Comparison of ENCODE assay signal across 23 cellular contexts in genomic region chr9:7342721-7343120, GRCh38.
DNase-seq lines count a peak whose midpoint lies in the region; ATAC-seq, FAIRE-seq and TF ChIP-seq lines count a peak whose summit lies in the region.
"Had no signal": no experiment of that assay in that cellular context is flagged by ENCODE, and none has a peak within 500 bp of the region (broad histone marks: within the 10 kb centered on the region; RNA-seq: fewer than 3 reads in every experiment).

No MANE protein-coding gene starts in this region.

- H4K20me1 ChIP-seq in GM12878 (ENCODE audit: control insufficient read depth, insufficient read depth) = no peaks in the 10 kb centered on the region

- H3K9ac ChIP-seq in GM12878 (ENCODE audit: control insufficient read depth, insufficient read depth, low read length) = no peak overlapping the region
- H3K9ac ChIP-seq: KMS-11 had no signal

- POLR2A ChIA-PET in GM12878 (lab: Charles Lee) = interaction anchor here (1.1 kb wide), 1 partner anchor 43 kb away, joined by 3 read pairs; no protein-coding TSS in a partner anchor

- no peak for TF ChIP-seq EP300 in GM12878 (IDR thresholded peaks at IDR 0.05; ENCODE audit: borderline replicate concordance in 1 of 2, control insufficient read depth in 1 of 2, low read depth in 2 of 2, low read length in 2 of 2)

- no peak for TF ChIP-seq CTCF in GM12878 (IDR thresholded peaks at IDR 0.05 in 2 of 3, conservative IDR thresholded peaks at IDR 0.05 in 1 of 3; ENCODE audit: control insufficient read depth in 2 of 3, extremely low read depth in 1 of 3, insufficient read depth in 1 of 3, low read depth in 3 of 3, low read length in 3 of 3)

- TF ChIP-seq POLR2A in GM12878 (IDR thresholded peaks at IDR 0.05; ENCODE audit: low read depth, low read length) = no peak

- peak; percentile 5 for ATAC-seq in GM19397 (IDR thresholded peaks at IDR 0.05; ENCODE audit: unreplicated experiment)
- peak; percentile 33 for ATAC-seq in HG03064 (IDR thresholded peaks at IDR 0.05; ENCODE audit: low read depth, unreplicated experiment)
- peak; percentile 34 for ATAC-seq in GM12878
- ATAC-seq in GM18873 (IDR thresholded peaks at IDR 0.05; ENCODE audit: low FRiP score, unreplicated experiment) = no peak
- ATAC-seq in stimulated activated naive CD8-positive, alpha-beta T cell treated with anti-CD3 and anti-CD28 coated beads, Interleukin-15, Interleukin-2, amounts not matched to agents 100 U/mL and 50 U/mL, for 24 hours = no peak
- ATAC-seq in HG03439 (IDR thresholded peaks at IDR 0.05; ENCODE audit: unreplicated experiment) = no peak
- ATAC-seq: T-helper 17 cell had no signal

- BruUV-seq in GM12878 (replicated peaks; lab: Mats Ljungman, UMichigan) = no TSS peak

- no peak overlapping the region for H3K4me3 ChIP-seq in GM12878
- H3K4me3 ChIP-seq: PC-9 had no signal

- intact Hi-C loops in GM12878 (cut with micrococcal nuclease; ENCODE audit: unreplicated experiment) = loop anchor here (1.0 kb wide), 1 partner anchor 44 kb away; no protein-coding TSS in a partner anchor

- no peak for TF ChIP-seq RAD21 in GM12878 (IDR thresholded peaks at IDR 0.05; ENCODE audit: insufficient read depth, low read depth, low read length)

- no peaks in the 10 kb centered on the region for H3K79me2 ChIP-seq in GM12878 (ENCODE audit: control insufficient read depth, insufficient read depth, low read length)

- no peaks in the 10 kb centered on the region for H3K27me3 ChIP-seq in GM12878 (replicated peaks in 1 of 2; ENCODE audit: control insufficient read depth in 2 of 2, insufficient read depth in 2 of 2, low read length in 1 of 2)
- H3K27me3 ChIP-seq: BE2C had no signal

- no peak overlapping the region for H2AFZ ChIP-seq in GM12878 (ENCODE audit: control insufficient read depth, low read depth, low read length)
- H2AFZ ChIP-seq: PC-9 had no signal

- 49% methylated on average over 4 of the region's 4 CpGs for WGBS in GM12878 (ENCODE audit: insufficient coverage, insufficient replicate concordance, low lambda C conversion rate, missing lambda C conversion rate)

- H3K9me3 ChIP-seq in GM12878 (replicated peaks; ENCODE audit: control insufficient read depth, insufficient read depth, low read length) = no peaks in the 10 kb centered on the region
- H3K9me3 ChIP-seq: BE2C had no signal

- FAIRE-seq in GM18507 (lab: Jason Lieb, UNC) (peak; percentile 66), GM12878 (lab: Jason Lieb, UNC) (no peak)
- FAIRE-seq: A204.1, H1 had no signal

- H3K27ac ChIP-seq in GM12878 (ENCODE audit: control insufficient read depth, insufficient read depth) = no peak overlapping the region
- H3K27ac ChIP-seq: HL-60, KMS-11, PC-9, RWPE1 had no signal

- DNase-seq in GM18507 (ENCODE audit: extremely low spot score, insufficient read length, low read depth) (no peak), GM12878 (ENCODE audit: low read depth, low spot score) (no peak), HCEC 1CT (no peak)
- no peak for DNase-seq in stimulated activated naive CD8-positive, alpha-beta T cell treated with anti-CD3 and anti-CD28 coated beads, Interleukin-15, Interleukin-2, amounts not matched to agents 100 U/mL and 50 U/mL, for 24 hours
- DNase-seq: BE2C; CD4-positive, CD25-positive, alpha-beta regulatory T cell; COR-L47; GF-D8; NCI-H1694 treated with DMSO at 0.1 percent for 48 hours; NCI-H2227 treated with DMSO at 0.1 percent for 48 hours; NCI-H524; NCI-H82; PC-9; T-helper 17 cell had no signal

- in situ Hi-C loops in GM12878 (cut with MboI) = no loop called here

- SMC1A ChIA-PET in GM12878 (lab: Charles Lee; ENCODE audit: uncharacterized antibody, unreplicated experiment) = interaction anchor here (0.5 to 3.5 kb wide), 4 partner anchors 45 to 227 kb away, joined by 3 to 17 read pairs (median 3); no protein-coding TSS in a partner anchor

- CTCF ChIA-PET in GM12878 (lab: Yijun Ruan, JAX) = interaction anchor here (0.6 to 1.5 kb wide), 7 partner anchors 9 to 515 kb away, joined by 3 to 5 read pairs (median 3); no protein-coding TSS in a partner anchor

- H3K4me2 ChIP-seq in GM12878 (ENCODE audit: control insufficient read depth, insufficient read depth) = no peak overlapping the region
- H3K4me2 ChIP-seq: KMS-11, PC-9 had no signal

- peaks cover 9% of the 10 kb centered on the region; the same call in 1 of the 2 replicates for H3K4me1 ChIP-seq in GM12878 (ENCODE audit: control insufficient read depth, insufficient read depth, low read length)
- H3K4me1 ChIP-seq: BE2C had no signal

- H3K36me3 ChIP-seq in GM12878 (ENCODE audit: control insufficient read depth in 2 of 2, insufficient read depth in 2 of 2, low read length in 1 of 2) = no peaks in the 10 kb centered on the region
- H3K36me3 ChIP-seq: BE2C had no signal

- RAD21 ChIA-PET in GM12878 (lab: Charles Lee; ENCODE audit: unreplicated experiment) = interaction anchor here (1.0 to 1.2 kb wide), 2 partner anchors 22 to 290 kb away, joined by 4 read pairs; no protein-coding TSS in a partner anchor

TF ChIP-seq in GM12878, 131 proteins besides CTCF, POLR2A, EP300 and RAD21 (continues in another document):
- TF ChIP-seq SIX5 (IDR thresholded peaks at IDR 0.05; ENCODE audit: low read depth, low read length, severe bottlenecking) (no peak), TBL1XR1 (IDR thresholded peaks at IDR 0.05; ENCODE audit: low read depth, low read length) (no peak), HSF1 (IDR thresholded peaks at IDR 0.05; ENCODE audit: low read depth, low read length) (no peak), ELK1 (IDR thresholded peaks at IDR 0.05; ENCODE audit: low read depth, low read length) (no peak), RELB (IDR thresholded peaks at IDR 0.05; ENCODE audit: low read depth) (no peak), NR2C2 (IDR thresholded peaks at IDR 0.05; ENCODE audit: borderline replicate concordance, control insufficient read depth, insufficient read length, low read depth) (no peak), HDGF (IDR thresholded peaks at IDR 0.05) (no peak), SP1 (IDR thresholded peaks at IDR 0.05; ENCODE audit: low read depth, low read length) (no peak), LARP7 (IDR thresholded peaks at IDR 0.05) (no peak), ZNF687 (IDR thresholded peaks at IDR 0.05) (no peak)

Comparison
In these comparisons a context has a peak if more than half of its experiments do, and no peak if none do; other contexts are left out.
1. ATAC-seq: peak in GM19397 (single experiment), HG03064 (single experiment) and GM12878 (single experiment); none in GM18873 (single experiment), stimulated activated naive CD8-positive, alpha-beta T cell treated with anti-CD3 and anti-CD28 coated beads, Interleukin-15, Interleukin-2, amounts not matched to agents 100 U/mL and 50 U/mL, for 24 hours (single experiment) and HG03439 (single experiment).